ENCODE assay signal across 1 cellular context in the genomic region with DNA sequence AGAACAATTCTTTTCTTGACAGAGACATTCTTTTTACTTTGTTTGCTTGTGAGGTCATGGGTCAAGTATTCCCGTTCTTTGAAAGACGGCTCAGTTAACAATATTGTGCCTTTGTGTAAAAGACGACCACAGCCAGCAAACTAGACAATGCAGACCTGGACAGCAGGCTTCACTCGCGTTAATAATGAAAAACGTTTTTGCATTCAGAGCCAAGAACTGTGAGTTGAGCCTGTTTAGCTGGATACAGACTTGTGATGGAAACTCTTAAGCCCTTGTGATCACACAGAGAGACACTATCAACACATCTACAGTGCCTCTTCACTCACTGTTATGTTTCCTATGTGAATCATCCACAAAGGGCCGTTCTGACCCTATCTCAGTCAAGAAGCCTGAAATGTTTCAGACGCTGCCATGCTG.
TF ChIP-seq lines count a peak whose summit lies in the region.

No MANE protein-coding gene starts in this region.

TF ChIP-seq in IMR-90, 13 proteins besides CTCF, POLR2A, EP300 and RAD21:
- TF ChIP-seq MAZ (IDR thresholded peaks at IDR 0.05; ENCODE audit: borderline replicate concordance, low read depth, low read length), result no peak
- TF ChIP-seq MXI1 (IDR thresholded peaks at IDR 0.05; ENCODE audit: borderline replicate concordance, low read depth, low read length), result no peak
- no peak for TF ChIP-seq RCOR1 (IDR thresholded peaks at IDR 0.05; ENCODE audit: insufficient replicate concordance, low read length)
- TF ChIP-seq SMC3 (IDR thresholded peaks at IDR 0.05; ENCODE audit: low read depth, low read length), result no peak
TF ChIP-seq in IMR-90: peak in this region for 0.
